In the genomic region with DNA sequence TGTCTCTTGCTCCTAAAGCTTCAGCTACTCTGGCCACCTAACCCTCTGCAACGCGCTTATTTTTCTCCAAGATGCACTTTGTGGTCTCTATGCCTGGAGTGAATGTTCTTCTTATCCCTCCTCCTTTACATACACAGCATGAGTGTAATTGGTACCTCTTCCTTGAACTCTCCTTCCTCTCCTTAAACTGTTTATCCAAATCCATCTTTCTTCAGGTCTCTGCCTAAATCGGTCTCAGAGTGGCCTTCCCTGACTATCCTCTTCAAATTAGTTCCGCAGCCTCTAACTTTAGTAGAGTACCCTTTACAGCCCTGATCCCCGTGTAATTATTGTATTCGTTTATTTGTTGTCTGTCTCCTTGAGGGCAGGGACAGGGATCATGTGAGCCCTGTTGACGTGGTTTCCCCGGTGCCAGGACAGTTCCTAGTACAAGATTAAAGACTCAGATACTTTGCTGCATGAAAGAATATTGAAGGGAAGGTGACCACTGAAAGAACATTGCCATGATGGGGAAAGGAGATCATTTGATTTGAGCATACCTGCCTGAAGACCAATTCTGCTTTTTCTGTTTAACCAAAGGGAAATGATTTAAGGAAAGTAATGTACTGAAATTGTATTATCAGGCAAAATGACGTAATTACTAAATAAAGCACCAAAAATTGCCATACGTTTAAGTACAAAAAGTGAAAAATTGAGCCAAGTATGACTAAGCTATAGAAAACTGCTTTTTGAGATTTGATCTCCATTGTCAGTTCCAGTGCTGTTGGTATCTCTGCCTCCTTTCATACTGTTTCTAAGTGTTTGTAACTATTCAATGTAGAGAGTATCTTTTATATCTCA, we compare ENCODE assay signal across 8 cellular contexts. TPM values are rescaled to one million over a fixed set of nuclear protein-coding genes. Genes with fewer than 3 reads are reported as not detected.
DNase-seq lines count a peak whose midpoint lies in the region; ATAC-seq, FAIRE-seq and TF ChIP-seq lines count a peak whose summit lies in the region.

No MANE protein-coding gene starts in this region.

- H3K9me3 ChIP-seq in SK-N-MC (ENCODE audit: low read depth, low read length) = no peaks in the 10 kb centered on the region
- no peaks in the 10 kb centered on the region for H3K9me3 ChIP-seq in endothelial cell of umbilical vein (replicated peaks; ENCODE audit: control insufficient read depth, insufficient read depth, low read length)

- H3K36me3 ChIP-seq in SK-N-MC (ENCODE audit: insufficient read depth, low read length) (peaks cover 53% of the 10 kb centered on the region), endothelial cell of umbilical vein (ENCODE audit: control insufficient read depth in 2 of 2, extremely low read depth in 1 of 2, insufficient read depth in 2 of 2, low read length in 2 of 2) (peaks cover 0 to 3% of the 10 kb centered on the region in 2 experiments)

- peak overlapping the region; percentile 85 for H3K4me2 ChIP-seq in endothelial cell of umbilical vein (ENCODE audit: insufficient read depth, low read length)

- H3K36me3 Mint-ChIP-seq in natural killer cell = no peaks in the 10 kb centered on the region

- POLR2A ChIA-PET in endothelial cell of umbilical vein (lab: Charles Lee) = no interaction called here

- intact Hi-C loops in endothelial cell of umbilical vein (cut with micrococcal nuclease) = loop anchor here (1.0 to 10.0 kb wide), 7 partner anchors 63 to 815 kb away; a partner anchor contains a TSS
- intact Hi-C loops in natural killer cell (cut with micrococcal nuclease) = loop anchor here (2.0 to 5.0 kb wide), 4 partner anchors 173 to 817 kb away; a partner anchor contains a TSS

- no peak for TF ChIP-seq POLR2A in endothelial cell of umbilical vein (IDR thresholded peaks at IDR 0.05; ENCODE audit: low read depth, low read length)

- peaks cover 72% of the 10 kb centered on the region for H3K79me2 ChIP-seq in endothelial cell of umbilical vein (ENCODE audit: control insufficient read depth, insufficient read depth, low read length)

- no peak for TF ChIP-seq CTCF in 22Rv1 (IDR thresholded peaks at IDR 0.05)
- TF ChIP-seq CTCF in GM12865 (IDR thresholded peaks at IDR 0.05; ENCODE audit: insufficient read depth, low read depth, low read length, missing control alignments) = no peak
- TF ChIP-seq CTCF in endothelial cell of umbilical vein (IDR thresholded peaks at IDR 0.05; ENCODE audit: extremely low read depth in 1 of 2, insufficient read depth in 1 of 2, low read depth in 1 of 2, low read length in 2 of 2) = no peak
- TF ChIP-seq CTCF in natural killer cell (IDR thresholded peaks at IDR 0.05) = no peak

- no peaks in the 10 kb centered on the region for H4K20me1 ChIP-seq in endothelial cell of umbilical vein (replicated peaks; ENCODE audit: control insufficient read depth, extremely low read depth, insufficient read depth, low read length)

- no peak overlapping the region for H2AFZ ChIP-seq in endothelial cell of umbilical vein (ENCODE audit: low read depth, low read length)

- FAIRE-seq in endothelial cell of umbilical vein (lab: Jason Lieb, UNC) = peak; percentile 42
- no peak for FAIRE-seq in urothelium cell line (lab: Jason Lieb, UNC)

- H3K27ac Mint-ChIP-seq in natural killer cell = peak overlapping the region; percentile 92 to 95

- no peaks in the 10 kb centered on the region for H3K9me3 Mint-ChIP-seq in natural killer cell

- CTCF ChIA-PET in endothelial cell of umbilical vein (lab: Charles Lee) = interaction anchor here (1.0 to 1.7 kb wide), 3 partner anchors 13 to 89 kb away, joined by 3 to 6 read pairs (median 3); a partner anchor contains a TSS

- dilution Hi-C loops in endothelial cell of umbilical vein (cut with MboI; ENCODE audit: extremely low pct_ligation_motif_present, low sequenced_read_pairs) = loop anchor here (5.0 kb wide), 1 partner anchor 77 kb away; no protein-coding TSS in a partner anchor

- H3K9me1 ChIP-seq in endothelial cell of umbilical vein (replicated peaks; ENCODE audit: control insufficient read depth, extremely low read depth, insufficient read depth, low read length) = no peaks in the 10 kb centered on the region

- no peaks in the 10 kb centered on the region for H3K27me3 Mint-ChIP-seq in natural killer cell (ENCODE audit: low read depth in 2 of 2)

- no peak for ATAC-seq in natural killer cell
- no peak for ATAC-seq in GM18907 (IDR thresholded peaks at IDR 0.05; ENCODE audit: unreplicated experiment)

- peaks cover 17% of the 10 kb centered on the region for H3K4me1 ChIP-seq in endothelial cell of umbilical vein (ENCODE audit: control insufficient read depth, extremely low read depth, insufficient read depth, low read length)

- H3K27ac ChIP-seq in 22Rv1 (peak overlapping the region; percentile 88), SK-N-MC (peak overlapping the region; percentile 67), endothelial cell of umbilical vein (ENCODE audit: insufficient read depth, low read depth, low read length) (peak overlapping the region; percentile 94)

- peak overlapping the region; percentile 91 for H3K9ac ChIP-seq in SK-N-MC (ENCODE audit: insufficient read length)
- H3K9ac ChIP-seq in endothelial cell of umbilical vein (replicated peaks; ENCODE audit: extremely low read depth, insufficient read depth, low read length) = peak overlapping the region; percentile 91

- H3K4me3 Mint-ChIP-seq in natural killer cell = peak overlapping the region; percentile 99

- BruUV-seq in endothelial cell of umbilical vein (replicated peaks; lab: Mats Ljungman, UMichigan) = TSS peak; percentile 19

- DNase-seq in GM12865 (ENCODE audit: low read depth) (peak; percentile 17), SK-N-MC (ENCODE audit: low read depth, low spot score) (no peak), endothelial cell of umbilical vein (ENCODE audit: low read depth, low spot score) (peak; percentile 85), natural killer cell (no peak), kidney glomerular epithelial cell (lab: John Stamatoyannopoulos, UW) (no peak), urothelium cell line (ENCODE audit: low spot score) (no peak)

- H3K4me3 ChIP-seq in GM12865 (ENCODE audit: low read depth, low read length) = peak overlapping the region; percentile 97
- peak overlapping the region; percentile 92 for H3K4me3 ChIP-seq in SK-N-MC
- H3K4me3 ChIP-seq in endothelial cell of umbilical vein (replicated peaks in 1 of 3; ENCODE audit: insufficient read depth in 1 of 3, low read depth in 1 of 3, low read length in 3 of 3) = peak overlapping the region; percentile 17 to 80 (median 71)

- peaks cover 42 to 59% of the 10 kb centered on the region in 2 donors for H3K4me1 Mint-ChIP-seq in natural killer cell

- no peaks in the 10 kb centered on the region for H3K27me3 ChIP-seq in endothelial cell of umbilical vein (ENCODE audit: control insufficient read depth in 2 of 2, insufficient read depth in 2 of 2, low read length in 2 of 2)

TF ChIP-seq in endothelial cell of umbilical vein, 7 proteins besides CTCF, POLR2A, EP300 and RAD21:
- peak; percentile 56 for TF ChIP-seq JUN (IDR thresholded peaks at IDR 0.05; ENCODE audit: borderline replicate concordance, insufficient read depth, insufficient read length, low read depth)
- TF ChIP-seq FOS (IDR thresholded peaks at IDR 0.05; ENCODE audit: borderline replicate concordance, insufficient read depth, low read length) = no peak
- TF ChIP-seq MYC (IDR thresholded peaks at IDR 0.05; ENCODE audit: low read depth, low read length) = no peak
- TF ChIP-seq, protein P1, sequence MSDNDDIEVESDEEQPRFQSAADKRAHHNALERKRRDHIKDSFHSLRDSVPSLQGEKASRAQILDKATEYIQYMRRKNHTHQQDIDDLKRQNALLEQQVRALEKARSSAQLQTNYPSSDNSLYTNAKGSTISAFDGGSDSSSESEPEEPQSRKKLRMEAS (IDR thresholded peaks at IDR 0.05; ENCODE audit: insufficient read depth, insufficient read length) = peak; percentile 10
- no peak for TF ChIP-seq POLR2AphosphoS5 (IDR thresholded peaks at IDR 0.05; ENCODE audit: insufficient read depth, low read depth, low read length)
- no peak for TF ChIP-seq EZH2 (IDR thresholded peaks at IDR 0.05; ENCODE audit: borderline replicate concordance, low read depth, low read length, severe bottlenecking)
- TF ChIP-seq GATA2 (IDR thresholded peaks at IDR 0.05; ENCODE audit: insufficient read depth, insufficient read length, low read depth, low read length) = peak; percentile 30

RNA-seq across cellular contexts. Expression of a gene that starts 1.2 kb away (rescaled TPM):
- total RNA-seq in endothelial cell of umbilical vein = 63.2 and 68.9 TPM in 2 replicates
- 53.2 and 57.3 TPM in 2 replicates for polyA plus RNA-seq in endothelial cell of umbilical vein
- polyA plus RNA-seq in endothelial cell of umbilical vein (2011; cell fraction: cytosol; rRNA removed) = 47.5 and 48.9 TPM in 2 replicates
- 73.5 and 73.7 TPM in 2 replicates for polyA plus RNA-seq in endothelial cell of umbilical vein (2011; cell fraction: nucleus; rRNA removed)
- polyA plus RNA-seq in endothelial cell of umbilical vein (2012) = 37.0 and 50.4 TPM in 2 replicates
- polyA minus RNA-seq in endothelial cell of umbilical vein = 106 and 138 TPM in 2 replicates
- polyA minus RNA-seq in endothelial cell of umbilical vein (2011; cell fraction: cytosol; rRNA and poly(A)+ RNA removed) = 61.2 TPM
- polyA minus RNA-seq in endothelial cell of umbilical vein (2011; cell fraction: nucleus; rRNA and poly(A)+ RNA removed) = 42.1 and 66.8 TPM in 2 replicates
- 10 to 100 TPM; 61.4 to 66.7 (median 66.3) TPM for total RNA-seq in natural killer cell

RNA-seq across cellular contexts. Expression of a gene that starts 1.7 kb away (rescaled TPM):
- total RNA-seq in endothelial cell of umbilical vein = 13.1 and 14.4 TPM in 2 replicates
- 1.3 and 1.9 TPM in 2 replicates for polyA plus RNA-seq in endothelial cell of umbilical vein
- polyA plus RNA-seq in endothelial cell of umbilical vein (2011; cell fraction: cytosol; rRNA removed) = 1.9 and 2.2 TPM in 2 replicates
- polyA plus RNA-seq in endothelial cell of umbilical vein (2011; cell fraction: nucleus; rRNA removed) = 5.4 and 8.3 TPM in 2 replicates
- polyA plus RNA-seq in endothelial cell of umbilical vein (2012) = 4.2 and 4.4 TPM in 2 replicates
- 11.6 and 14.0 TPM in 2 replicates for polyA minus RNA-seq in endothelial cell of umbilical vein
- polyA minus RNA-seq in endothelial cell of umbilical vein (2011; cell fraction: cytosol; rRNA and poly(A)+ RNA removed) = 15.0 TPM
- 10.3 and 14.2 TPM in 2 replicates for polyA minus RNA-seq in endothelial cell of umbilical vein (2011; cell fraction: nucleus; rRNA and poly(A)+ RNA removed)
- 10 to 100 TPM; 18.3 to 26.2 (median 21.6) TPM for total RNA-seq in natural killer cell

RNA-seq across cellular contexts. Expression of a gene that starts 37.8 kb away (rescaled TPM):
- total RNA-seq in endothelial cell of umbilical vein (1.4 and 3.1 TPM in 2 replicates), natural killer cell (under 1 TPM; 0.43 to 0.83 (median 0.54) TPM)
- 2.2 and 2.3 TPM in 2 replicates for polyA plus RNA-seq in endothelial cell of umbilical vein
- 2.0 TPM in 2 replicates for polyA plus RNA-seq in endothelial cell of umbilical vein (2011; cell fraction: cytosol; rRNA removed)
- polyA plus RNA-seq in endothelial cell of umbilical vein (2011; cell fraction: nucleus; rRNA removed) = 16.6 and 19.5 TPM in 2 replicates
- 4.6 and 5.1 TPM in 2 replicates for polyA plus RNA-seq in endothelial cell of umbilical vein (2012)
- polyA minus RNA-seq in endothelial cell of umbilical vein = 4.6 and 9.1 TPM in 2 replicates
- not detected for polyA minus RNA-seq in endothelial cell of umbilical vein (2011; cell fraction: cytosol; rRNA and poly(A)+ RNA removed)
- polyA minus RNA-seq in endothelial cell of umbilical vein (2011; cell fraction: nucleus; rRNA and poly(A)+ RNA removed) = 2.9 and 3.7 TPM in 2 replicates

Comparison
In these comparisons a context has a peak if more than half of its experiments do, and no peak if none do; other contexts are left out.
1. DNase-seq: peak in GM12865 (single experiment) and endothelial cell of umbilical vein (single experiment); none in SK-N-MC (single experiment), natural killer cell (single experiment), kidney glomerular epithelial cell (single experiment) and urothelium cell line (single experiment).
2. Peak in every context shown above with its lines, with median percentiles within 50 percentile points of each other: H3K27ac ChIP-seq and H3K4me3 ChIP-seq.